Comparison of ENCODE assay signal across 20 cellular contexts in genomic region chr20:37777556-37777955, GRCh38.
A peak's percentile ranks its signal among the peaks of the same experiment; 100 is the strongest.
DNase-seq lines count a peak whose midpoint lies in the region; ATAC-seq, FAIRE-seq and TF ChIP-seq lines count a peak whose summit lies in the region.
"Had no signal": no experiment of that assay in that cellular context is flagged by ENCODE, and none has a peak within 500 bp of the region (broad histone marks: within the 10 kb centered on the region; RNA-seq: fewer than 3 reads in every experiment).

No MANE protein-coding gene starts in this region.

- no peak for ATAC-seq in HG02870 (IDR thresholded peaks at IDR 0.05; ENCODE audit: unreplicated experiment)
- ATAC-seq in naive thymus-derived CD8-positive, alpha-beta T cell, result no peak
- ATAC-seq in effector memory CD8-positive, alpha-beta T cell (replicated peaks), result no peak
- ATAC-seq: left lobe of liver had no signal

- H3K9me3 Mint-ChIP-seq in IgD-negative memory B cell (peaks cover 0 to 2% (median 0%) of the 10 kb centered on the region in 3 donors), astrocyte (ENCODE audit: unreplicated experiment) (no peaks in the 10 kb centered on the region)
- no peaks in the 10 kb centered on the region for H3K9me3 Mint-ChIP-seq in naive thymus-derived CD8-positive, alpha-beta T cell
- no peaks in the 10 kb centered on the region for H3K9me3 Mint-ChIP-seq in effector memory CD8-positive, alpha-beta T cell
- H3K9me3 Mint-ChIP-seq: CD4-positive, alpha-beta memory T cell had no signal

- 0 out of 20 replicates have a peak overlapping the region, but pooled peaks of 1 of the 10 experiments have one; percentile 1 for H3K4me3 ChIP-seq in BLaER1 treated with 17β-estradiol and CSF1 and Interleukin-3, amounts not matched to agents 10 nM and 100 nM
- H3K4me3 ChIP-seq in astrocyte (ENCODE audit: insufficient read depth, low read depth, low read length), result no peak overlapping the region
- H3K4me3 ChIP-seq: uterus had no signal

- H3K4me1 Mint-ChIP-seq in IgD-negative memory B cell (peaks cover 26 to 32% (median 32%) of the 10 kb centered on the region in 3 donors), astrocyte (ENCODE audit: low read depth, unreplicated experiment) (peaks cover 21% of the 10 kb centered on the region)
- peaks cover 0 to 22% (median 7%) of the 10 kb centered on the region in 4 donors for H3K4me1 Mint-ChIP-seq in naive thymus-derived CD8-positive, alpha-beta T cell
- H3K4me1 Mint-ChIP-seq in effector memory CD8-positive, alpha-beta T cell (ENCODE audit: low read depth in 2 of 2), result peaks cover 3 to 7% of the 10 kb centered on the region in 2 donors

- peaks cover 0 to 13% (median 6%) of the 10 kb centered on the region in 11 experiments; a peak in 12 of 22 replicates for H3K9me3 ChIP-seq in BLaER1 treated with 17β-estradiol and CSF1 and Interleukin-3, amounts not matched to agents 10 nM and 100 nM (replicated peaks in 1 of 11)
- no peaks in the 10 kb centered on the region for H3K9me3 ChIP-seq in astrocyte (ENCODE audit: insufficient read depth, low read depth, low read length)
- H3K9me3 ChIP-seq: uterus had no signal

- peaks cover 3% of the 10 kb centered on the region for H3K36me3 Mint-ChIP-seq in IgD-negative memory B cell
- peaks cover 5% of the 10 kb centered on the region for H3K36me3 Mint-ChIP-seq in astrocyte (ENCODE audit: low read depth, unreplicated experiment)
- peaks cover 16 to 78% (median 43%) of the 10 kb centered on the region in 3 donors for H3K36me3 Mint-ChIP-seq in naive thymus-derived CD8-positive, alpha-beta T cell
- peaks cover 14% of the 10 kb centered on the region for H3K36me3 Mint-ChIP-seq in effector memory CD8-positive, alpha-beta T cell (ENCODE audit: insufficient read depth)

- FAIRE-seq in astrocyte (lab: Jason Lieb, UNC), result no peak

- POLR2A ChIA-PET in naive thymus-derived CD8-positive, alpha-beta T cell (lab: Charles Lee), result no interaction called here

- no peaks in the 10 kb centered on the region for H3K79me2 ChIP-seq in astrocyte (ENCODE audit: insufficient read depth, low read length)

- H3K27ac ChIP-seq in BLaER1 treated with 17β-estradiol and CSF1 and Interleukin-3, amounts not matched to agents 10 nM and 100 nM, result peak overlapping the region in 7 of 11 experiments; percentile 22 to 58 (median 39); a peak in 12 of 22 replicates
- H3K27ac ChIP-seq in astrocyte (ENCODE audit: low read depth, low read length), result no peak overlapping the region
- H3K27ac ChIP-seq: uterus had no signal

- peaks cover 47 to 84% (median 61%) of the 10 kb centered on the region in 11 experiments for H3K36me3 ChIP-seq in BLaER1 treated with 17β-estradiol and CSF1 and Interleukin-3, amounts not matched to agents 10 nM and 100 nM
- H3K36me3 ChIP-seq in astrocyte (ENCODE audit: insufficient read depth, low read length), result peaks cover 2% of the 10 kb centered on the region
- H3K36me3 ChIP-seq: uterus had no signal

- H3K27ac Mint-ChIP-seq in IgD-negative memory B cell (no peak overlapping the region), astrocyte (ENCODE audit: unreplicated experiment) (peak overlapping the region; percentile 4)
- H3K27ac Mint-ChIP-seq in naive thymus-derived CD8-positive, alpha-beta T cell, result no peak overlapping the region
- H3K27ac Mint-ChIP-seq in effector memory CD8-positive, alpha-beta T cell, result no peak overlapping the region
- H3K27ac Mint-ChIP-seq: activated naive CD8-positive, alpha-beta T cell treated with anti-CD3 and anti-CD28 coated beads, Interleukin-2, amount 10 ng/mL, durations not matched to agents 7 days and 5 days had no signal

- H4K20me1 ChIP-seq in BLaER1 treated with 17β-estradiol and CSF1 and Interleukin-3, amounts not matched to agents 10 nM and 100 nM, result peaks cover 0 to 7% (median 0%) of the 10 kb centered on the region in 11 experiments; a peak in 3 of 22 replicates
- H4K20me1 ChIP-seq in astrocyte (ENCODE audit: insufficient read depth, low read length), result no peaks in the 10 kb centered on the region

- H3K27me3 ChIP-seq in BLaER1 treated with 17β-estradiol and CSF1 and Interleukin-3, amounts not matched to agents 10 nM and 100 nM, result no peaks in the 10 kb centered on the region
- no peaks in the 10 kb centered on the region for H3K27me3 ChIP-seq in astrocyte (ENCODE audit: insufficient read depth, low read length)
- H3K27me3 ChIP-seq: uterus had no signal

- peak overlapping the region in 5 of 11 experiments; percentile 7 to 50 (median 27); a peak in 7 of 22 replicates for H3K9ac ChIP-seq in BLaER1 treated with 17β-estradiol and CSF1 and Interleukin-3, amounts not matched to agents 10 nM and 100 nM
- H3K9ac ChIP-seq in astrocyte (ENCODE audit: low read length), result no peak overlapping the region

- peak overlapping the region; percentile 26 to 91 (median 74) for H3K4me2 ChIP-seq in BLaER1 treated with 17β-estradiol and CSF1 and Interleukin-3, amounts not matched to agents 10 nM and 100 nM
- H3K4me2 ChIP-seq in astrocyte (ENCODE audit: low read length), result no peak overlapping the region

- no peak for TF ChIP-seq CTCF in astrocyte (IDR thresholded peaks at IDR 0.05; ENCODE audit: insufficient read depth, low read depth, low read length)

- peaks cover 28 to 69% (median 54%) of the 10 kb centered on the region in 10 experiments for H3K4me1 ChIP-seq in BLaER1 treated with 17β-estradiol and CSF1 and Interleukin-3, amounts not matched to agents 10 nM and 100 nM
- no peaks in the 10 kb centered on the region for H3K4me1 ChIP-seq in astrocyte (ENCODE audit: insufficient read depth, low read length)
- H3K4me1 ChIP-seq: uterus had no signal

- H3K4me3 Mint-ChIP-seq in IgD-negative memory B cell (peak overlapping the region in 3 of 4 donors; percentile 34 to 76 (median 69)), astrocyte (ENCODE audit: unreplicated experiment) (no peak overlapping the region)
- no peak overlapping the region for H3K4me3 Mint-ChIP-seq in naive thymus-derived CD8-positive, alpha-beta T cell
- H3K4me3 Mint-ChIP-seq in effector memory CD8-positive, alpha-beta T cell, result no peak overlapping the region
- H3K4me3 Mint-ChIP-seq: activated naive CD8-positive, alpha-beta T cell treated with anti-CD3 and anti-CD28 coated beads, Interleukin-2, amount 10 ng/mL, durations not matched to agents 7 days and 5 days; CD4-positive, alpha-beta memory T cell had no signal

- peak; percentile 16 for DNase-seq in astrocyte (ENCODE audit: low read depth)
- DNase-seq in inferior parietal cortex (ENCODE audit: extremely low spot score), result peak; percentile 15
- DNase-seq in naive thymus-derived CD8-positive, alpha-beta T cell, result no peak
- no peak for DNase-seq in effector memory CD8-positive, alpha-beta T cell
- no peak for DNase-seq in NCI-H2029 treated with DMSO at 0.1 percent for 48 hours (lab: John Stamatoyannopoulos, UW)
- DNase-seq: ACHN; activated CD4-positive, alpha-beta T cell treated with anti-CD3 and anti-CD28 coated beads for 4 hours; activated naive CD8-positive, alpha-beta T cell treated with anti-CD3 and anti-CD28 coated beads, Interleukin-2, amount 10 ng/mL, durations not matched to agents 7 days and 5 days; CD4-positive, alpha-beta memory T cell; DMS53; midbrain; NCI-H1417 treated with DMSO at 0.1 percent for 48 hours; RPMI8226; stimulated activated CD4-positive, alpha-beta T cell treated with anti-CD3 and anti-CD28 coated beads, Interleukin-4, amount 100 ng/mL, for 4 hours; substantia nigra; uterus had no signal

- no peak overlapping the region for H2AFZ ChIP-seq in astrocyte (ENCODE audit: low read depth, low read length)

- H3K27me3 Mint-ChIP-seq in IgD-negative memory B cell (no peaks in the 10 kb centered on the region), astrocyte (ENCODE audit: low read depth, unreplicated experiment) (no peaks in the 10 kb centered on the region)
- no peaks in the 10 kb centered on the region for H3K27me3 Mint-ChIP-seq in naive thymus-derived CD8-positive, alpha-beta T cell
- H3K27me3 Mint-ChIP-seq in effector memory CD8-positive, alpha-beta T cell, result no peaks in the 10 kb centered on the region
- H3K27me3 Mint-ChIP-seq: activated naive CD8-positive, alpha-beta T cell treated with anti-CD3 and anti-CD28 coated beads, Interleukin-2, amount 10 ng/mL, durations not matched to agents 7 days and 5 days; CD4-positive, alpha-beta memory T cell had no signal

Comparison
In these comparisons a context has a peak if more than half of its experiments do, and no peak if none do; other contexts are left out.
1. H3K4me3 Mint-ChIP-seq: peak in IgD-negative memory B cell (3 of 4); none in astrocyte (single experiment), naive thymus-derived CD8-positive, alpha-beta T cell (0 of 10) and effector memory CD8-positive, alpha-beta T cell (0 of 2).
2. DNase-seq: peak in astrocyte (single experiment) and inferior parietal cortex (single experiment); none in naive thymus-derived CD8-positive, alpha-beta T cell (0 of 10), effector memory CD8-positive, alpha-beta T cell (0 of 3) and NCI-H2029 treated with DMSO at 0.1 percent for 48 hours (single experiment).